16 cellular contexts compared by ENCODE assay signal in genomic region chr7:69078997-69079769, GRCh38.
A peak's percentile ranks its signal among the peaks of the same experiment; 100 is the strongest.
DNase-seq lines count a peak whose midpoint lies in the region; ATAC-seq and TF ChIP-seq lines count a peak whose summit lies in the region.
"Had no signal": no experiment of that assay in that cellular context is flagged by ENCODE, and none has a peak within 500 bp of the region (broad histone marks: within the 10 kb centered on the region; RNA-seq: fewer than 3 reads in every experiment).

No MANE protein-coding gene starts in this region.

- ATAC-seq in heart right ventricle = peak in 6 of 8 donors; percentile 26 to 76 (median 66)
- no peak for ATAC-seq in GM18861 (IDR thresholded peaks at IDR 0.05; ENCODE audit: unreplicated experiment)
- no peak for ATAC-seq in foreskin keratinocyte
- no peak for ATAC-seq in HG02840 (IDR thresholded peaks at IDR 0.05; ENCODE audit: low FRiP score, unreplicated experiment)

- TF ChIP-seq EP300 in ovary (IDR thresholded peaks at IDR 0.05) = no peak

- no peak for TF ChIP-seq CTCF in VCaP (conservative IDR thresholded peaks at IDR 0.05)
- TF ChIP-seq CTCF in heart right ventricle (IDR thresholded peaks at IDR 0.05) = no peak
- no peak for TF ChIP-seq CTCF in ovary (IDR thresholded peaks at IDR 0.05)
- TF ChIP-seq CTCF in foreskin keratinocyte (conservative IDR thresholded peaks at IDR 0.05) = no peak

- 52 to 56% methylated on average over 9 of the region's 9 CpGs for WGBS in heart right ventricle, 2 donors
- 35 to 41% (median 41%) methylated on average over 9 of the region's 9 CpGs for WGBS in ovary, 3 donors

- intact Hi-C loops in heart right ventricle (cut with DNase I) = no loop called here
- intact Hi-C loops in ovary (cut with DNase I) = no loop called here

- peaks cover 0 to 14% (median 9%) of the 10 kb centered on the region in 10 experiments; a peak in 10 of 20 replicates for H3K4me1 ChIP-seq in BLaER1 treated with 17β-estradiol and CSF1 and Interleukin-3, amounts not matched to agents 10 nM and 100 nM
- peaks cover 0 to 11% (median 6%) of the 10 kb centered on the region in 9 donors for H3K4me1 ChIP-seq in heart right ventricle
- peaks cover 6% of the 10 kb centered on the region for H3K4me1 ChIP-seq in ovary (ENCODE audit: insufficient read depth)
- no peaks in the 10 kb centered on the region for H3K4me1 ChIP-seq in foreskin keratinocyte
- H3K4me1 ChIP-seq: parathyroid adenoma had no signal

- no peak overlapping the region for H3K27ac ChIP-seq in BLaER1 treated with 17β-estradiol and CSF1 and Interleukin-3, amounts not matched to agents 10 nM and 100 nM
- H3K27ac ChIP-seq in VCaP = peak overlapping the region; percentile 20; the same call in 1 of the 2 replicates
- no peak overlapping the region for H3K27ac ChIP-seq in heart right ventricle
- no peak overlapping the region for H3K27ac ChIP-seq in ovary
- H3K27ac ChIP-seq in foreskin keratinocyte = no peak overlapping the region
- H3K27ac ChIP-seq: cardiac muscle cell, parathyroid adenoma, RWPE1 had no signal

- peak overlapping the region in 6 of 11 experiments; percentile 3 to 46 (median 12); a peak in 8 of 22 replicates for H3K4me2 ChIP-seq in BLaER1 treated with 17β-estradiol and CSF1 and Interleukin-3, amounts not matched to agents 10 nM and 100 nM

- no peak overlapping the region for H3K4me3 ChIP-seq in BLaER1 treated with 17β-estradiol and CSF1 and Interleukin-3, amounts not matched to agents 10 nM and 100 nM
- H3K4me3 ChIP-seq in heart right ventricle (no peak overlapping the region), ovary (no peak overlapping the region)
- H3K4me3 ChIP-seq: cardiac muscle cell had no signal

- no peak overlapping the region for H3K9ac ChIP-seq in BLaER1 treated with 17β-estradiol and CSF1 and Interleukin-3, amounts not matched to agents 10 nM and 100 nM
- H3K9ac ChIP-seq: parathyroid adenoma had no signal

- no peaks in the 10 kb centered on the region for H3K27me3 ChIP-seq in BLaER1 treated with 17β-estradiol and CSF1 and Interleukin-3, amounts not matched to agents 10 nM and 100 nM
- no peaks in the 10 kb centered on the region for H3K27me3 ChIP-seq in heart right ventricle
- H3K27me3 ChIP-seq in ovary = no peaks in the 10 kb centered on the region
- H3K27me3 ChIP-seq in foreskin keratinocyte = no peaks in the 10 kb centered on the region
- H3K27me3 ChIP-seq: cardiac muscle cell had no signal

- H3K9me3 ChIP-seq in BLaER1 treated with 17β-estradiol and CSF1 and Interleukin-3, amounts not matched to agents 10 nM and 100 nM (replicated peaks in 1 of 11) = peaks cover 0 to 30% (median 14%) of the 10 kb centered on the region in 11 experiments; a peak in 14 of 22 replicates
- H3K9me3 ChIP-seq in heart right ventricle (peaks cover 0 to 16% (median 0%) of the 10 kb centered on the region in 11 donors), ovary (no peaks in the 10 kb centered on the region)

- no peaks in the 10 kb centered on the region for H3K36me3 ChIP-seq in BLaER1 treated with 17β-estradiol and CSF1 and Interleukin-3, amounts not matched to agents 10 nM and 100 nM
- H3K36me3 ChIP-seq in heart right ventricle (no peaks in the 10 kb centered on the region), ovary (no peaks in the 10 kb centered on the region)
- H3K36me3 ChIP-seq: cardiac muscle cell had no signal

- no peak for TF ChIP-seq POLR2A in ovary (IDR thresholded peaks at IDR 0.05)

- DNase-seq in heart right ventricle (peak in 1 of 2 donors; percentile 46), ovary (peak; percentile 16 to 36 (median 21)), foreskin keratinocyte (no peak), T-helper 9 cell (no peak)
- DNase-seq: activated CD4-positive, alpha-beta memory T cell treated with anti-CD3 and anti-CD28 coated beads for 36 hours; activated effector memory CD4-positive, alpha-beta T cell treated with anti-CD3 and anti-CD28 coated beads, Interleukin-2, amount 50 U/mL, for 16 hours; NCI-H1436 treated with DMSO at 0.1 percent for 48 hours; NCI-H524; stimulated activated CD4-positive, alpha-beta T cell treated with anti-CD3 and anti-CD28 coated beads, Interleukin-15, amount 100 ng/mL, for 24 hours had no signal

- H4K20me1 ChIP-seq in BLaER1 treated with 17β-estradiol and CSF1 and Interleukin-3, amounts not matched to agents 10 nM and 100 nM = no peaks in the 10 kb centered on the region

Comparison
In these comparisons a context has a peak if more than half of its experiments do, and no peak if none do; other contexts are left out.
1. ATAC-seq: peak in heart right ventricle (6 of 8); none in GM18861 (single experiment), foreskin keratinocyte (single experiment) and HG02840 (single experiment).
2. DNase-seq: peak in ovary (5 of 5); none in foreskin keratinocyte (0 of 2) and T-helper 9 cell (single experiment).